In genomic region chr5:152274206-152274605, GRCh38 we compare ENCODE assay signal across 27 cellular contexts.
A peak's percentile ranks its signal among the peaks of the same experiment; 100 is the strongest.
DNase-seq lines count a peak whose midpoint lies in the region; ATAC-seq and TF ChIP-seq lines count a peak whose summit lies in the region.
"Had no signal": no experiment of that assay in that cellular context is flagged by ENCODE, and none has a peak within 500 bp of the region (broad histone marks: within the 10 kb centered on the region; RNA-seq: fewer than 3 reads in every experiment).

No MANE protein-coding gene starts in this region.

- H3K27me3 ChIP-seq in right atrium auricular region: no peaks in the 10 kb centered on the region

- peak overlapping the region in 1 of 2 donors; percentile 72 for H3K27ac ChIP-seq in right atrium auricular region
- H3K27ac ChIP-seq: 22Rv1, C4-2B, GM23248, RWPE1, SK-N-MC had no signal

- no peaks in the 10 kb centered on the region for H3K9me3 ChIP-seq in right atrium auricular region
- H3K9me3 ChIP-seq: Caco-2 had no signal

- TF ChIP-seq CTCF in right atrium auricular region (IDR thresholded peaks at IDR 0.05): no peak

- intact Hi-C loops in Right ventricle myocardium inferior (cut with DNase I) (loop anchor here (5.0 kb wide), 3 partner anchors 78 to 233 kb away; no protein-coding TSS in a partner anchor), left cardiac atrium (cut with DNase I) (loop anchor here in 1 of 2 donors (5.0 to 10.0 kb wide), 3 partner anchors 132 to 619 kb away; no protein-coding TSS in a partner anchor)

- peaks cover 0 to 14% of the 10 kb centered on the region in 2 donors for H3K4me1 ChIP-seq in right atrium auricular region
- H3K4me1 ChIP-seq: Caco-2 had no signal

- DNase-seq in Right ventricle myocardium inferior (ENCODE audit: missing footprints): no peak
- no peak for DNase-seq in right atrium auricular region (ENCODE audit: low spot score)
- no peak for DNase-seq in left cardiac atrium
- peak; percentile 3 for DNase-seq in myocyte (ENCODE audit: low read depth)
- DNase-seq in NCI-H2081 treated with DMSO at 0.1 percent for 48 hours (lab: John Stamatoyannopoulos, UW): no peak
- no peak for DNase-seq in T-helper 2 cell
- DNase-seq in NCI-H345 treated with DMSO at 0.1 percent for 48 hours (lab: John Stamatoyannopoulos, UW; ENCODE audit: unreplicated experiment): no peak
- DNase-seq: Caco-2; CD8-positive, alpha-beta T cell; EL; GDM1; GM23248; H7; NCI-H1048; NCI-H1417; NCI-H1694; NCI-H2029 treated with DMSO at 0.1 percent for 48 hours; NCI-H2227 treated with DMSO at 0.1 percent for 48 hours; NCI-H510A; NCI-H69; SIG-M5 had no signal

- no peak overlapping the region for H3K4me3 ChIP-seq in right atrium auricular region
- H3K4me3 ChIP-seq: GM23248, SK-N-MC had no signal

- ATAC-seq in Right ventricle myocardium inferior (peak; percentile 46), left cardiac atrium (peak; percentile 54 to 85), GM21576 (IDR thresholded peaks at IDR 0.05; ENCODE audit: unreplicated experiment) (no peak)
- ATAC-seq: CD8-positive, alpha-beta T cell; Panc1 had no signal

- no peaks in the 10 kb centered on the region for H3K36me3 ChIP-seq in right atrium auricular region
